ENCODE assay signal across 16 cellular contexts in genomic region chr11:62536301-62536957, GRCh38. TPM values are rescaled to one million over a fixed set of nuclear protein-coding genes. Genes with fewer than 3 reads are reported as not detected.
DNase-seq lines count a peak whose midpoint lies in the region; ATAC-seq and TF ChIP-seq lines count a peak whose summit lies in the region.
"Had no signal": no experiment of that assay in that cellular context is flagged by ENCODE, and none has a peak within 500 bp of the region (broad histone marks: within the 10 kb centered on the region; RNA-seq: fewer than 3 reads in every experiment).

No MANE protein-coding gene starts in this region.

- H3K27ac ChIP-seq in right cardiac atrium (ENCODE audit: low read length) (peak overlapping the region; percentile 31), ascending aorta (peak overlapping the region; percentile 54 to 65), vagina (peak overlapping the region; percentile 41)
- H3K27ac ChIP-seq: hepatocyte, left lung had no signal

- no peak for TF ChIP-seq POLR2A in vagina (IDR thresholded peaks at IDR 0.05)

- ATAC-seq in right cardiac atrium = peak in 1 of 2 donors; percentile 53
- no peak for ATAC-seq in left cardiac atrium
- peak; percentile 29 for ATAC-seq in omental fat pad (ENCODE audit: low FRiP score)
- ATAC-seq: activated CD8-positive, alpha-beta T cell treated with anti-CD3 and anti-CD28 coated beads for 36 hours; left lung had no signal

- TF ChIP-seq CTCF in ascending aorta (IDR thresholded peaks at IDR 0.05) = no peak
- no peak for TF ChIP-seq CTCF in omental fat pad (IDR thresholded peaks at IDR 0.05)
- TF ChIP-seq CTCF in vagina (IDR thresholded peaks at IDR 0.05) = no peak

- H3K36me3 ChIP-seq in ascending aorta = peaks cover 50 to 51% of the 10 kb centered on the region in 2 donors
- H3K36me3 ChIP-seq in vagina = peaks cover 0 to 52% of the 10 kb centered on the region in 2 donors

- H3K27me3 ChIP-seq in right cardiac atrium (ENCODE audit: control insufficient read depth, insufficient read depth) (no peaks in the 10 kb centered on the region), ascending aorta (no peaks in the 10 kb centered on the region), vagina (no peaks in the 10 kb centered on the region)
- H3K27me3 ChIP-seq: hepatocyte, left lung had no signal

- no peaks in the 10 kb centered on the region for H3K9me3 ChIP-seq in right cardiac atrium (ENCODE audit: control insufficient read depth, low read length)
- H3K9me3 ChIP-seq in ascending aorta = no peaks in the 10 kb centered on the region
- no peaks in the 10 kb centered on the region for H3K9me3 ChIP-seq in vagina
- H3K9me3 ChIP-seq: left lung had no signal

- DNase-seq in right cardiac atrium (peak; percentile 47 to 66 (median 62)), left cardiac atrium (no peak), ascending aorta (ENCODE audit: low spot score in 2 of 2) (no peak), omental fat pad (ENCODE audit: low spot score) (no peak), vagina (ENCODE audit: extremely low spot score in 2 of 2) (no peak), GM03348 (ENCODE audit: low spot score) (no peak), NCI-H345 (lab: John Stamatoyannopoulos, UW) (no peak)
- no peak for DNase-seq in central memory CD4-positive, alpha-beta T cell
- DNase-seq: activated CD8-positive, alpha-beta T cell treated with anti-CD3 and anti-CD28 coated beads for 36 hours; activated naive CD4-positive, alpha-beta T cell treated with anti-CD3 and anti-CD28 coated beads, Interleukin-2, amount 50 U/mL, for 16 hours; caudate nucleus; left lung; NCI-H1048; NCI-H748 treated with DMSO at 0.1 percent for 48 hours; SHP77 had no signal

- WGBS in right cardiac atrium = 44% methylated on average over 21 of the region's 21 CpGs

- H3K4me1 ChIP-seq in right cardiac atrium (ENCODE audit: control insufficient read depth, insufficient read depth, low read length) = peaks cover 34% of the 10 kb centered on the region
- H3K4me1 ChIP-seq in ascending aorta = peaks cover 38 to 52% of the 10 kb centered on the region in 2 donors
- H3K4me1 ChIP-seq in vagina = peaks cover 71% of the 10 kb centered on the region

- intact Hi-C loops in right cardiac atrium (cut with DNase I) (loop anchor here in 1 of 4 donors (10.0 kb wide), 1 partner anchor 102 kb away; no protein-coding TSS in a partner anchor), left cardiac atrium (cut with DNase I) (no loop called here), ascending aorta (cut with DNase I) (no loop called here), vagina (cut with DNase I) (no loop called here)

- H3K4me3 ChIP-seq in right cardiac atrium (ENCODE audit: low read length) (no peak overlapping the region), ascending aorta (peak overlapping the region in 1 of 2 donors; percentile 9), vagina (no peak overlapping the region)
- H3K4me3 ChIP-seq: hepatocyte, left lung had no signal

RNA-seq across cellular contexts. Expression of gene AHNAK, which starts 10.2 kb away (rescaled TPM):
- 100 to 1,000 TPM; 289 to 371 (median 320) TPM for total RNA-seq in right cardiac atrium
- 78.1 TPM for polyA plus RNA-seq in right cardiac atrium
- total RNA-seq in left cardiac atrium = 100 to 1,000 TPM; 329 to 404 TPM
- 718 TPM for total RNA-seq in ascending aorta
- 1,000 to 10,000 TPM in 3 of 4 donors, 100 to 1,000 TPM in 1; 874 to 1,336 (median 1,047) TPM for total RNA-seq in omental fat pad
- total RNA-seq in vagina = 828 TPM

RNA-seq across cellular contexts. Expression of gene EEF1G, which starts 37.3 kb away (rescaled TPM):
- total RNA-seq in right cardiac atrium (1,000 to 10,000 TPM in 1 of 4 donors, 100 to 1,000 TPM in 3; 807 to 1,060 (median 897) TPM), left cardiac atrium (100 to 1,000 TPM; 833 to 894 TPM), ascending aorta (1,083 TPM), omental fat pad (1,000 to 10,000 TPM; 1,194 to 1,561 (median 1,267) TPM), vagina (1,183 TPM)
- polyA plus RNA-seq in right cardiac atrium = 770 TPM

RNA-seq across cellular contexts. Expression of gene TUT1, which starts 54.9 kb away (rescaled TPM):
- total RNA-seq in right cardiac atrium (10 to 100 TPM in 3 of 4 donors, 1 to 10 TPM in 1; 8.0 to 15.3 (median 11.5) TPM), left cardiac atrium (10 to 100 TPM in 1 of 2 donors, 1 to 10 TPM in 1; 9.6 to 11.5 TPM), ascending aorta (18.4 TPM), omental fat pad (10 to 100 TPM in 3 of 4 donors, 1 to 10 TPM in 1; 7.9 to 11.0 (median 10.5) TPM), vagina (12.0 TPM)
- 10.7 TPM for polyA plus RNA-seq in right cardiac atrium

Comparison
In these comparisons a context has a peak if more than half of its experiments do, and no peak if none do; other contexts are left out.
1. DNase-seq: peak in right cardiac atrium (3 of 3); none in left cardiac atrium (single experiment), ascending aorta (0 of 2), omental fat pad (single experiment), vagina (0 of 2), central memory CD4-positive, alpha-beta T cell (single experiment), GM03348 (single experiment) and NCI-H345 (single experiment).
2. Peak in every context shown above with its lines, with median percentiles within 50 percentile points of each other: H3K27ac ChIP-seq.